Comparison of ENCODE assay signal across 1 cellular context in the genomic region with DNA sequence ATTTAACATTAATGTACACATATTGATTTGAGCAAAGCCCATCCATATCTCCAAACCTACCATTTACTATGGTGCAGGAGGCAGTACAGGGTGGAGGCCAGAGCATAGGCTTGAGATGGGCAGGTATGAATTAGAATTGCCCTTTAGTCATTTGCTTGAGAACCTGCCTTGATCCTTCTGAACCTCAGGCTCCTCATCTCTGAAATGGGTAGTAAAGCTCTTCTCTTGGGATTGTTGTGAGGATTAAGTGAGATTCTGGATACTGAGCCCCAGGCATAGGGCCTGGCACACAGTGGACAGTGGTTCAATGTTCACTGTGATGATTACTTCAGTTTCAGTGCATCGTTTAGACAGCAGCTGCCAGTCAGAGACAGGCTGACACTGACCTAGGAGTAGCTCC.
TF ChIP-seq lines count a peak whose summit lies in the region.

No MANE protein-coding gene starts in this region.

TF ChIP-seq in H1, 55 proteins besides CTCF, POLR2A, EP300 and RAD21:
- TF ChIP-seq ASH2L (IDR thresholded peaks at IDR 0.05; ENCODE audit: low read length) (no peak), CEBPB (IDR thresholded peaks at IDR 0.05; ENCODE audit: low read depth, low read length) (no peak), RBBP5 (IDR thresholded peaks at IDR 0.05; ENCODE audit: borderline replicate concordance, low read depth, low read length) (no peak), CBX5 (IDR thresholded peaks at IDR 0.05; ENCODE audit: low read depth, low read length) (no peak)
TF ChIP-seq in H1: peak in this region for 0.
